In the genomic region with DNA sequence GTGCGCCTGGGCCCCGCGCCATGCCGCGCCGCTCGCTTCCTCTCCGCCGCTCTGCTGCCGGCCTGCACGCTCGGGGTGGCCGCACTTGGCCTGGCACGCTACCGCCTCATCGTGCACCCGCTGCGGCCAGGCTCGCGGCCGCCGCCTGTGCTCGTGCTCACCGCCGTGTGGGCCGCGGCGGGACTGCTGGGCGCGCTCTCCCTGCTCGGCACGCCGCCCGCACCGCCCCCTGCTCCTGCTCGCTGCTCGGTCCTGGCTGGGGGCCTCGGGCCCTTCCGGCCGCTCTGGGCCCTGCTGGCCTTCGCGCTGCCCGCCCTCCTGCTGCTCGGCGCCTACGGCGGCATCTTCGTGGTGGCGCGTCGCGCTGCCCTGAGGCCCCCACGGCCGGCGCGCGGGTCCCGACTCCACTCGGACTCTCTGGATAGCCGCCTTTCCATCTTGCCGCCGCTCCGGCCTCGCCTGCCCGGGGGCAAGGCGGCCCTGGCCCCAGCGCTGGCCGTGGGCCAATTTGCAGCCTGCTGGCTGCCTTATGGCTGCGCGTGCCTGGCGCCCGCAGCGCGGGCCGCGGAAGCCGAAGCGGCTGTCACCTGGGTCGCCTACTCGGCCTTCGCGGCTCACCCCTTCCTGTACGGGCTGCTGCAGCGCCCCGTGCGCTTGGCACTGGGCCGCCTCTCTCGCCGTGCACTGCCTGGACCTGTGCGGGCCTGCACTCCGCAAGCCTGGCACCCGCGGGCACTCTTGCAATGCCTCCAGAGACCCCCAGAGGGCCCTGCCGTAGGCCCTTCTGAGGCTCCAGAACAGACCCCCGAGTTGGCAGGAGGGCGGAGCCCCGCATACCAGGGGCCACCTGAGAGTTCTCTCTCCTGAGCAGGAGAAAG, we compare ENCODE assay signal across 7 cellular contexts. TPM values are rescaled to one million over a fixed set of nuclear protein-coding genes. Genes with fewer than 3 reads are reported as not detected.
DNase-seq lines count a peak whose midpoint lies in the region; ATAC-seq and TF ChIP-seq lines count a peak whose summit lies in the region.

No MANE protein-coding gene starts in this region.

- H2BK15ac ChIP-seq in mesenchymal stem cell (ENCODE audit: low read depth, poor library complexity, severe bottlenecking): no peak overlapping the region

- H3K27ac ChIP-seq in GM23248 (no peak overlapping the region), mesenchymal stem cell (ENCODE audit: low read length, poor library complexity, severe bottlenecking) (no peak overlapping the region), thyroid gland (peak overlapping the region in 2 of 3 donors; percentile 21 to 33)

- TF ChIP-seq POLR2A in thyroid gland (IDR thresholded peaks at IDR 0.05): no peak

- no peak overlapping the region for H4K91ac ChIP-seq in mesenchymal stem cell (ENCODE audit: low read length)

- H2BK120ac ChIP-seq in mesenchymal stem cell (ENCODE audit: low read depth, low read length): no peak overlapping the region

- peak overlapping the region in 1 of 2 experiments; percentile 38 for H3K4ac ChIP-seq in mesenchymal stem cell (ENCODE audit: low read depth in 1 of 2, low read length in 2 of 2)

- intact Hi-C loops in thyroid gland (cut with DNase I): no loop called here

- H3K23ac ChIP-seq in mesenchymal stem cell (ENCODE audit: low read length in 2 of 2): peak overlapping the region in 1 of 2 experiments; percentile 86

- in situ Hi-C loops in GM23248 (cut with MboI): no loop called here

- no peaks in the 10 kb centered on the region for H3K9me2 ChIP-seq in GM23248 (ENCODE audit: insufficient read depth)

- ATAC-seq in GM19395 (IDR thresholded peaks at IDR 0.05; ENCODE audit: unreplicated experiment): no peak

- H3K4me3 ChIP-seq in GM23248 (peak overlapping the region; percentile 41; the same call in 1 of the 2 replicates), mesenchymal stem cell (ENCODE audit: insufficient read depth in 1 of 2, low read depth in 1 of 2, low read length in 2 of 2) (peak overlapping the region in 1 of 2 experiments; percentile 44), thyroid gland (replicated peaks in 1 of 3) (peak overlapping the region in 1 of 3 donors; percentile 30), MG63 (no peak overlapping the region)

- no peaks in the 10 kb centered on the region for H3K4me1 ChIP-seq in GM23248 (ENCODE audit: insufficient read depth)
- peaks cover 18% of the 10 kb centered on the region for H3K4me1 ChIP-seq in mesenchymal stem cell (ENCODE audit: control insufficient read depth, insufficient read depth, low read depth, low read length)
- peaks cover 5 to 19% of the 10 kb centered on the region in 2 donors for H3K4me1 ChIP-seq in thyroid gland

- H3K79me1 ChIP-seq in mesenchymal stem cell (replicated peaks; ENCODE audit: low read length, poor library complexity, severe bottlenecking): no peaks in the 10 kb centered on the region

- H3K18ac ChIP-seq in mesenchymal stem cell (ENCODE audit: low read depth in 1 of 2, low read length in 2 of 2): peak overlapping the region; percentile 59 to 71

- no peaks in the 10 kb centered on the region for H3K36me3 ChIP-seq in GM23248 (ENCODE audit: low read depth)
- H3K36me3 ChIP-seq in mesenchymal stem cell (ENCODE audit: control insufficient read depth in 1 of 2, insufficient read depth in 2 of 2, low read depth in 1 of 2, low read length in 2 of 2): peaks cover 44 to 48% of the 10 kb centered on the region in 2 experiments
- no peaks in the 10 kb centered on the region for H3K36me3 ChIP-seq in thyroid gland
- H3K36me3 ChIP-seq in MG63: no peaks in the 10 kb centered on the region

- H3K9ac ChIP-seq in GM23248: no peak overlapping the region
- no peak overlapping the region for H3K9ac ChIP-seq in mesenchymal stem cell (ENCODE audit: low read length)

- H3K27me3 ChIP-seq in GM23248 (replicated peaks; ENCODE audit: insufficient read depth): no peaks in the 10 kb centered on the region
- H3K27me3 ChIP-seq in mesenchymal stem cell (ENCODE audit: control insufficient read depth in 1 of 2, insufficient read depth in 1 of 2, low read length in 2 of 2): peaks cover 4 to 13% of the 10 kb centered on the region in 2 experiments
- no peaks in the 10 kb centered on the region for H3K27me3 ChIP-seq in thyroid gland
- no peaks in the 10 kb centered on the region for H3K27me3 ChIP-seq in MG63

- H4K20me1 ChIP-seq in GM23248 (ENCODE audit: insufficient read depth): no peaks in the 10 kb centered on the region

- 13 to 14% methylated on average over 59 to 79 of the region's 97 CpGs for WGBS in GM23248 (ENCODE audit: low coverage in 1 of 2, low lambda C conversion rate in 2 of 2, missing lambda C conversion rate in 2 of 2), 2 experiments
- whole genome bisulfite sequencing in mesenchymal stem cell: 6% methylated on average over 70 of the region's 97 CpGs
- WGBS in thyroid gland, 2 donors: 0% methylated on average over 3 of the region's 97 CpGs; no CpG with 5 or more reads in 1 of the 2 donors

- H3K79me2 ChIP-seq in GM23248 (ENCODE audit: insufficient read depth): no peaks in the 10 kb centered on the region

- peak; percentile 83 for DNase-seq in GM23248
- peak; percentile 30 to 55 for DNase-seq in activated CD4-positive, alpha-beta T cell treated with anti-CD3 and anti-CD28 coated beads, Interleukin-2, amount 50 U/mL, for 48 hours
- peak; percentile 66 for DNase-seq in epidermal melanocyte (ENCODE audit: insufficient read length, low spot score)
- peak; percentile 77 for DNase-seq in mesenchymal stem cell
- peak; percentile 61 to 63 for DNase-seq in thyroid gland
- DNase-seq in MG63: no peak

- no peak overlapping the region for H3K14ac ChIP-seq in mesenchymal stem cell (ENCODE audit: low read length in 2 of 2)

- H2BK5ac ChIP-seq in mesenchymal stem cell (ENCODE audit: low read depth, low read length, poor library complexity, severe bottlenecking): no peak overlapping the region

- peak overlapping the region; percentile 85 for H4K8ac ChIP-seq in mesenchymal stem cell (ENCODE audit: low read length)

- TF ChIP-seq CTCF in thyroid gland (IDR thresholded peaks at IDR 0.05): peak in 5 of 6 experiments; percentile 14 to 45 (median 18)

- H2AFZ ChIP-seq in GM23248 (peak overlapping the region; percentile 32; the same call in 1 of the 2 replicates), mesenchymal stem cell (ENCODE audit: low read depth, low read length) (peak overlapping the region; percentile 8)

- H3K9me3 ChIP-seq in GM23248 (ENCODE audit: low read depth): no peaks in the 10 kb centered on the region
- no peaks in the 10 kb centered on the region for H3K9me3 ChIP-seq in mesenchymal stem cell (ENCODE audit: control insufficient read depth, low read length)
- H3K9me3 ChIP-seq in thyroid gland: no peaks in the 10 kb centered on the region
- H3K9me3 ChIP-seq in MG63: no peaks in the 10 kb centered on the region

- peak overlapping the region in 1 of 2 experiments; percentile 50 for H2BK12ac ChIP-seq in mesenchymal stem cell (ENCODE audit: low read length in 2 of 2)

- peak overlapping the region; percentile 30 for H3K4me2 ChIP-seq in GM23248 (ENCODE audit: unreplicated experiment)
- H3K4me2 ChIP-seq in mesenchymal stem cell (ENCODE audit: low read length, poor library complexity, severe bottlenecking): peak overlapping the region; percentile 87

- no peak overlapping the region for H2AK5ac ChIP-seq in mesenchymal stem cell (ENCODE audit: low read length, severe bottlenecking)

- H3F3A ChIP-seq in GM23248 (ENCODE audit: insufficient read depth): peaks cover 17% of the 10 kb centered on the region

RNA-seq across cellular contexts. Expression of a gene that starts 1.0 kb away (rescaled TPM):
- not detected in 2 replicates for total RNA-seq in GM23248 (2014; rRNA removed; shearing (Covaris generic))
- 0.09 TPM in 1 of 2 replicates, not detected in the other for polyA plus RNA-seq in GM23248 (2016; fragmentation: Nextera tagmentation; extraction: Ambion mirVana)
- not detected for polyA plus RNA-seq in mesenchymal stem cell (2013, experiment 1 of 2)
- 0.03 TPM for polyA plus RNA-seq in mesenchymal stem cell (2013, experiment 2 of 2)
- total RNA-seq in thyroid gland: 1 to 10 TPM in 1 of 4 donors, under 1 TPM in 2, not detected in 1; 0.13 to 1.8 (median 0.56) TPM
- not detected in 2 replicates for total RNA-seq in MG63 (2014; rRNA removed; shearing (Covaris generic); ENCODE audit: low replicate concordance)

RNA-seq across cellular contexts. Expression of a gene that starts 11.1 kb away (rescaled TPM):
- 71.2 and 91.2 TPM in 2 replicates for total RNA-seq in GM23248 (2014; rRNA removed; shearing (Covaris generic))
- polyA plus RNA-seq in GM23248 (2016; fragmentation: Nextera tagmentation; extraction: Ambion mirVana): 40.4 and 45.0 TPM in 2 replicates
- 32.5 TPM for polyA plus RNA-seq in mesenchymal stem cell (2013, experiment 1 of 2)
- 31.0 TPM for polyA plus RNA-seq in mesenchymal stem cell (2013, experiment 2 of 2)
- total RNA-seq in thyroid gland: 10 to 100 TPM; 22.2 to 66.2 (median 41.1) TPM
- 24.8 and 28.1 TPM in 2 replicates for total RNA-seq in MG63 (2014; rRNA removed; shearing (Covaris generic); ENCODE audit: low replicate concordance)

RNA-seq across cellular contexts. Expression of a gene that starts 14.0 kb away (rescaled TPM):
- 80.4 and 118 TPM in 2 replicates for total RNA-seq in GM23248 (2014; rRNA removed; shearing (Covaris generic))
- 60.4 and 64.0 TPM in 2 replicates for polyA plus RNA-seq in GM23248 (2016; fragmentation: Nextera tagmentation; extraction: Ambion mirVana)
- 6.4 TPM for polyA plus RNA-seq in mesenchymal stem cell (2013, experiment 1 of 2)
- polyA plus RNA-seq in mesenchymal stem cell (2013, experiment 2 of 2): 6.1 TPM
- 10 to 100 TPM; 32.1 to 50.8 (median 47.1) TPM for total RNA-seq in thyroid gland
- 5.9 and 13.8 TPM in 2 replicates for total RNA-seq in MG63 (2014; rRNA removed; shearing (Covaris generic); ENCODE audit: low replicate concordance)

RNA-seq across cellular contexts. Expression of a gene that starts 14.4 kb away (rescaled TPM):
- 21.6 and 27.5 TPM in 2 replicates for total RNA-seq in GM23248 (2014; rRNA removed; shearing (Covaris generic))
- polyA plus RNA-seq in GM23248 (2016; fragmentation: Nextera tagmentation; extraction: Ambion mirVana): 24.6 and 28.4 TPM in 2 replicates
- 9.3 TPM for polyA plus RNA-seq in mesenchymal stem cell (2013, experiment 1 of 2)
- polyA plus RNA-seq in mesenchymal stem cell (2013, experiment 2 of 2): 9.2 TPM
- total RNA-seq in thyroid gland: 10 to 100 TPM in 3 of 4 donors, 1 to 10 TPM in 1; 7.3 to 14.4 (median 11.9) TPM
- 59.3 and 78.5 TPM in 2 replicates for total RNA-seq in MG63 (2014; rRNA removed; shearing (Covaris generic); ENCODE audit: low replicate concordance)

RNA-seq across cellular contexts. Expression of a gene that starts 17.7 kb away (rescaled TPM):
- 60.3 and 60.4 TPM in 2 replicates for total RNA-seq in GM23248 (2014; rRNA removed; shearing (Covaris generic))
- polyA plus RNA-seq in GM23248 (2016; fragmentation: Nextera tagmentation; extraction: Ambion mirVana): 64.9 and 70.9 TPM in 2 replicates
- polyA plus RNA-seq in mesenchymal stem cell (2013, experiment 1 of 2): 15.5 TPM
- polyA plus RNA-seq in mesenchymal stem cell (2013, experiment 2 of 2): 15.1 TPM
- total RNA-seq in thyroid gland: 10 to 100 TPM; 64.5 to 94.9 (median 87.8) TPM
- 10.0 and 15.6 TPM in 2 replicates for total RNA-seq in MG63 (2014; rRNA removed; shearing (Covaris generic); ENCODE audit: low replicate concordance)

Comparison
In these comparisons a context has a peak if more than half of its experiments do, and no peak if none do; other contexts are left out.
1. H3K27ac ChIP-seq: peak in thyroid gland (2 of 3); none in GM23248 (single experiment) and mesenchymal stem cell (single experiment).